10 cellular contexts compared by ENCODE assay signal in the genomic region with DNA sequence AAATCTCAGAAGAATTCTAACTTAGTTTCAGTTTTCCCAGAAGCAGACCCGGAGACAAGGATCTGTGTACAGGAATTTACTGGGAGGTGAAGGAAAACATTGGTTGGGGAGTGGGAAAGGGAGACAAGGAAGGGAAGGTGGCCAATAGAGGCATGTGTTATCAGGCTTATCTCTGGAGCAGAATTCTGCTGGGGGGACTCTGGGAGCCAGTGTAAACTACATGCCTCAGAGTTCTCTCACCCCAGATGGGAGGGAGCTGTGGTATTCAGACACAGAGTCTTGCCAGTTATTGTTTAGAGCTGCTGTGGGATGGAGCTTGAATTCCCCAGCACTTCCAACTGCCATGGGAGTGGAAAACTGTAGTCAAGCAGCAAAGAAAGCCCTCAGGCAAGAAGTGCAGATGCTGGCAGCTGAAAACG. TPM values are rescaled to one million over a fixed set of nuclear protein-coding genes. Genes with fewer than 3 reads are reported as not detected.
A peak's percentile ranks its signal among the peaks of the same experiment; 100 is the strongest.
DNase-seq lines count a peak whose midpoint lies in the region; ATAC-seq and TF ChIP-seq lines count a peak whose summit lies in the region.
"Had no signal": no experiment of that assay in that cellular context is flagged by ENCODE, and none has a peak within 500 bp of the region (broad histone marks: within the 10 kb centered on the region; RNA-seq: fewer than 3 reads in every experiment).

No MANE protein-coding gene starts in this region.

- no peak for TF ChIP-seq CTCF in heart left ventricle (IDR thresholded peaks at IDR 0.05)
- no peak for TF ChIP-seq CTCF in psoas muscle (IDR thresholded peaks at IDR 0.05)

- TF ChIP-seq POLR2A in heart left ventricle (IDR thresholded peaks at IDR 0.05): no peak

- H3K27me3 ChIP-seq in heart left ventricle: no peaks in the 10 kb centered on the region
- no peaks in the 10 kb centered on the region for H3K27me3 ChIP-seq in psoas muscle (ENCODE audit: insufficient read depth in 3 of 3, low read length in 2 of 3)

- peak overlapping the region in 5 of 12 donors; percentile 11 to 31 (median 15) for H3K4me3 ChIP-seq in heart left ventricle
- H3K4me3 ChIP-seq in psoas muscle: no peak overlapping the region

- peak; percentile 99 for DNase-seq in EH (ENCODE audit: low read depth)
- peak; percentile 89 for DNase-seq in amniotic epithelial cell (ENCODE audit: low read depth)
- peak in 3 of 5 donors; percentile 41 to 51 (median 41) for DNase-seq in heart left ventricle
- no peak for DNase-seq in psoas muscle
- no peak for DNase-seq in HCEC 1CT
- DNase-seq in caudate nucleus (lab: John Stamatoyannopoulos, UW): no peak

- 19 to 42% (median 32%) methylated on average over 2 of the region's 2 CpGs for WGBS in heart left ventricle, 4 donors
- WGBS in psoas muscle, 3 donors: 19 to 30% (median 23%) methylated on average over 2 of the region's 2 CpGs

- peak; percentile 81 to 92 (median 92) for ATAC-seq in heart left ventricle
- ATAC-seq in psoas muscle: peak in 3 of 4 donors; percentile 15 to 55 (median 27)
- ATAC-seq in HG03135 (IDR thresholded peaks at IDR 0.05; ENCODE audit: unreplicated experiment): no peak
- no peak for ATAC-seq in HG02884 (IDR thresholded peaks at IDR 0.05; ENCODE audit: unreplicated experiment)

- H3K9me3 ChIP-seq in heart left ventricle: no peaks in the 10 kb centered on the region
- H3K9me3 ChIP-seq in psoas muscle: no peaks in the 10 kb centered on the region

- peak overlapping the region in 10 of 12 donors; percentile 32 to 76 (median 64) for H3K27ac ChIP-seq in heart left ventricle
- H3K27ac ChIP-seq in psoas muscle: no peak overlapping the region
- H3K27ac ChIP-seq in caudate nucleus (ENCODE audit: low read depth, low read length): no peak overlapping the region

- intact Hi-C loops in heart left ventricle (cut with DNase I) (no loop called here), psoas muscle (cut with DNase I) (loop anchor here in 1 of 2 donors (10.0 kb wide), 1 partner anchor 194 kb away; the partner anchor contains the start of genes CNPPD1, RETREG2 and SLC23A3)

- H3K36me3 ChIP-seq in heart left ventricle: peaks cover 0 to 11% (median 6%) of the 10 kb centered on the region in 9 donors
- peaks cover 0 to 10% of the 10 kb centered on the region in 2 donors for H3K36me3 ChIP-seq in psoas muscle (ENCODE audit: insufficient read depth in 1 of 2, low read depth in 1 of 2)

- peaks cover 0 to 14% (median 10%) of the 10 kb centered on the region in 12 donors for H3K4me1 ChIP-seq in heart left ventricle
- H3K4me1 ChIP-seq in psoas muscle: no peaks in the 10 kb centered on the region

RNA-seq across cellular contexts. Expression of gene DNPEP, which starts 19.0 kb away (rescaled TPM):
- total RNA-seq in heart left ventricle (100 to 1,000 TPM in 1 of 9 donors, 10 to 100 TPM in 8; 61.8 to 101 (median 73.4) TPM), psoas muscle (10 to 100 TPM; 60.9 to 88.3 (median 63.9) TPM)
- polyA plus RNA-seq in heart left ventricle (10 to 100 TPM; 61.3 to 69.6 TPM), psoas muscle (10 to 100 TPM; 46.7 to 93.1 (median 68.7) TPM)

RNA-seq across cellular contexts. Expression of gene RESP18, which starts 36.2 kb away (rescaled TPM):
- total RNA-seq in heart left ventricle: not detected
- polyA plus RNA-seq in heart left ventricle: not detected
- not detected for total RNA-seq in psoas muscle
- not detected for polyA plus RNA-seq in psoas muscle
- total RNA-seq: dermis microvascular lymphatic vessel endothelial cell, mononuclear cell had no signal

RNA-seq across cellular contexts. Expression of gene DES, which starts 49.5 kb away (rescaled TPM):
- total RNA-seq in heart left ventricle: over 10,000 TPM in 8 of 9 donors, 1,000 to 10,000 TPM in 1; 9,618 to 28,674 (median 17,979) TPM
- polyA plus RNA-seq in heart left ventricle: over 10,000 TPM; 15,024 to 19,385 TPM
- over 10,000 TPM; 12,653 to 14,820 (median 13,821) TPM for total RNA-seq in psoas muscle
- polyA plus RNA-seq in psoas muscle: over 10,000 TPM in 2 of 3 donors, 1,000 to 10,000 TPM in 1; 8,143 to 13,925 (median 13,727) TPM
- total RNA-seq: dermis microvascular lymphatic vessel endothelial cell had no signal

RNA-seq across cellular contexts. Expression of gene PTPRN, which starts 59.5 kb away (rescaled TPM):
- total RNA-seq in heart left ventricle: under 1 TPM in 3 of 9 donors, not detected in 6; 0.19 to 0.93 (median 0.59) TPM
- polyA plus RNA-seq in heart left ventricle: under 1 TPM in 1 of 2 donors, not detected in 1; 0.12 TPM
- total RNA-seq in psoas muscle: 1 to 10 TPM in 1 of 4 donors, under 1 TPM in 1, not detected in 2; 0.91 to 1.1 TPM
- polyA plus RNA-seq in psoas muscle: under 1 TPM; 0.03 to 0.17 (median 0.04) TPM
- total RNA-seq: dermis microvascular lymphatic vessel endothelial cell had no signal

Comparison
In these comparisons a context has a peak if more than half of its experiments do, and no peak if none do; other contexts are left out.
1. DNase-seq: peak in EH (single experiment), amniotic epithelial cell (single experiment) and heart left ventricle (3 of 5); none in psoas muscle (0 of 2), HCEC 1CT (single experiment) and caudate nucleus (0 of 61).
2. ATAC-seq: peak in heart left ventricle (4 of 4) and psoas muscle (3 of 4); none in HG03135 (single experiment) and HG02884 (single experiment).
3. H3K27ac ChIP-seq: peak in heart left ventricle (10 of 12); none in psoas muscle (single experiment) and caudate nucleus (single experiment).